In the genomic region with DNA sequence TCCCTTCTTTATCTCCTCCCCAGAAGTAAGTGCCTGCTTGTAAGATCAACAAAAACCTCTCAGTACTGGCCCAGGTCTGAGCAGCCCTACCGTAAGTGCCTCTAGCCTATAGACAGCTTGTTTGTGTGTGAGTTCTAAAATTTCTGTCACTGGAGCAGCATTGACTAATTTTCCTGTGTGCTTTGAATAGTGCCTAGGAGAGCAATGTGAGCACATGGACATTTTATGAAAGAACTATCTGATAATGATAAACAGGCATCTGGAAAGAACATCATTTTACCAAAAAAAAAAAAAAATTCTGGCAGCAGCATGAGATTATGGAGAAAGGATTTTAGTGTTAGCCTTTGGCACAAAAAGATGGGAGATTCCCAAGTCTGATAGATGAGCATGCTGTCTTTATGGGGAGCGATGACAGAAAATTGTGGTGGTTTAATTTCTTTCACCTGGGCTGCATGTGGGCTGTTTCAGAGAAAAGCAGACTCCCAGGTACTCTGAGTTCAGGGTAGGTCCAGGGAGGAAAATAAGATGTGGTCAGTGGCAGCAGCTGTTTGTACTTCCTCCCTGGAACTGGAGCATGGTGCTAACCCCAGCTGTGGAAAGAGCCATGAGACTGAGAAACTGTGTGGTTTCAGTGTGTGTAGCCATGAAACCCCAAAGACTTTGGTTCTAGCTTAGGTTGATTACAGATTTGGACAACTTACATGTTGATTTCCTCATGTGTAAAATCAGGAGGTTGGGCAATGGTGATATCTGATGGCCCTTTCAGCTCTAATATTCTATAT, we compare ENCODE assay signal across 1 cellular context.
TF ChIP-seq lines count a peak whose summit lies in the region.

No MANE protein-coding gene starts in this region.

TF ChIP-seq in GM12878, 131 proteins besides CTCF, POLR2A, EP300 and RAD21:
- TF ChIP-seq, protein P1, sequence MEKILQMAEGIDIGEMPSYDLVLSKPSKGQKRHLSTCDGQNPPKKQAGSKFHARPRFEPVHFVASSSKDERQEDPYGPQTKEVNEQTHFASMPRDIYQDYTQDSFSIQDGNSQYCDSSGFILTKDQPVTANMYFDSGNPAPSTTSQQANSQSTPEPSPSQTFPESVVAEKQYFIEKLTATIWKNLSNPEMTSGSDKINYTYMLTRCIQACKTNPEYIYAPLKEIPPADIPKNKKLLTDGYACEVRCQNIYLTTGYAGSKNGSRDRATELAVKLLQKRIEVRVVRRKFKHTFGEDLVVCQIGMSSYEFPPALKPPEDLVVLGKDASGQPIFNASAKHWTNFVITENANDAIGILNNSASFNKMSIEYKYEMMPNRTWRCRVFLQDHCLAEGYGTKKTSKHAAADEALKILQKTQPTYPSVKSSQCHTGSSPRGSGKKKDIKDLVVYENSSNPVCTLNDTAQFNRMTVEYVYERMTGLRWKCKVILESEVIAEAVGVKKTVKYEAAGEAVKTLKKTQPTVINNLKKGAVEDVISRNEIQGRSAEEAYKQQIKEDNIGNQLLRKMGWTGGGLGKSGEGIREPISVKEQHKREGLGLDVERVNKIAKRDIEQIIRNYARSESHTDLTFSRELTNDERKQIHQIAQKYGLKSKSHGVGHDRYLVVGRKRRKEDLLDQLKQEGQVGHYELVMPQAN (conservative IDR thresholded peaks at IDR 0.05), result no peak
- TF ChIP-seq SPI1 (IDR thresholded peaks at IDR 0.05; ENCODE audit: borderline replicate concordance, insufficient read depth, low read depth, low read length), result no peak
- TF ChIP-seq, protein P2, sequence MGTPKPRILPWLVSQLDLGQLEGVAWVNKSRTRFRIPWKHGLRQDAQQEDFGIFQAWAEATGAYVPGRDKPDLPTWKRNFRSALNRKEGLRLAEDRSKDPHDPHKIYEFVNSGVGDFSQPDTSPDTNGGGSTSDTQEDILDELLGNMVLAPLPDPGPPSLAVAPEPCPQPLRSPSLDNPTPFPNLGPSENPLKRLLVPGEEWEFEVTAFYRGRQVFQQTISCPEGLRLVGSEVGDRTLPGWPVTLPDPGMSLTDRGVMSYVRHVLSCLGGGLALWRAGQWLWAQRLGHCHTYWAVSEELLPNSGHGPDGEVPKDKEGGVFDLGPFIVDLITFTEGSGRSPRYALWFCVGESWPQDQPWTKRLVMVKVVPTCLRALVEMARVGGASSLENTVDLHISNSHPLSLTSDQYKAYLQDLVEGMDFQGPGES (IDR thresholded peaks at IDR 0.05), result no peak
- TF ChIP-seq TCF12 (IDR thresholded peaks at IDR 0.05; ENCODE audit: low read depth, low read length), result 0 out of 2 replicates have a peak, but pooled peaks have one; percentile 41
- no peak for TF ChIP-seq IKZF2 (IDR thresholded peaks at IDR 0.05)
- TF ChIP-seq RUNX3 (IDR thresholded peaks at IDR 0.05; ENCODE audit: low read length), result peak; percentile 75
- no peak for TF ChIP-seq HDAC2 (IDR thresholded peaks at IDR 0.05)
